In the genomic region with DNA sequence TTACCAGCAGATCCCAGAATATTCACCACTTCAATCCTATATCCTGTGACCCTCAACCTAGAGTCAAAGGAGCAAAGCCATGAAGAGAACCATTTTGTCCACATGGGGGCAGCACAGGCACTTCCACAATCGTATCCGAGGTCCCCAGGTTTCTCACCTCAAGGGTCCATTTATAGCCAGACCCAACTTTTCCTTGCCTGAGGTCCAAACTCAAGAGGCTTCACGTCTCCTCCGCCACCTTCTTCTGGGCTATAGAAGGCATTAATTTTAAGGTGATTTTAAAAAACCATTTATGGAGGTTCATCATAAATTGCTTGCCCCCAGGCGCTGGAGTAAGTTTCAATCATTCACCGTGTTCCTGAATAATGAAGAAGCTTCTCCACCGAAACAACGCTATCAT, we compare ENCODE assay signal across 8 cellular contexts.
A peak's percentile ranks its signal among the peaks of the same experiment; 100 is the strongest.
DNase-seq lines count a peak whose midpoint lies in the region; ATAC-seq and TF ChIP-seq lines count a peak whose summit lies in the region.

No MANE protein-coding gene starts in this region.

- no peak overlapping the region for H3K4me3 ChIP-seq in Loucy (ENCODE audit: low read length, poor library complexity, severe bottlenecking)

- H3K9me3 ChIP-seq in Loucy (ENCODE audit: insufficient read depth, low read depth, low read length) = no peaks in the 10 kb centered on the region

- ATAC-seq in GM21825 (IDR thresholded peaks at IDR 0.05; ENCODE audit: unreplicated experiment) (peak; percentile 76), SK-N-SH treated with all-trans-retinoic acid at 6 μM for 48 hours (peak; percentile 90), left ventricle myocardium superior (peak; percentile 74)
- peak; percentile 74 to 75 for ATAC-seq in activated naive CD4-positive, alpha-beta T cell treated with anti-CD3 and anti-CD28 coated beads, Interleukin-2, amount 50 U/mL, for 72 hours

- H3F3A ChIP-seq in Loucy (ENCODE audit: low read depth) = no peaks in the 10 kb centered on the region

- peak overlapping the region in 1 of 2 donors; percentile 40 for H3K27ac Mint-ChIP-seq in activated naive CD4-positive, alpha-beta T cell treated with anti-CD3 and anti-CD28 coated beads, Interleukin-2, amount 50 U/mL, for 72 hours

- no peaks in the 10 kb centered on the region for H3K36me3 Mint-ChIP-seq in activated naive CD4-positive, alpha-beta T cell treated with anti-CD3 and anti-CD28 coated beads, Interleukin-2, amount 50 U/mL, for 72 hours

- no peaks in the 10 kb centered on the region for H3K9me3 Mint-ChIP-seq in activated naive CD4-positive, alpha-beta T cell treated with anti-CD3 and anti-CD28 coated beads, Interleukin-2, amount 50 U/mL, for 72 hours

- H3K9me2 ChIP-seq in Loucy (replicated peaks; ENCODE audit: low read depth, low read length) = no peaks in the 10 kb centered on the region

- H3K9ac ChIP-seq in Loucy (ENCODE audit: low read depth, low read length, poor library complexity, severe bottlenecking) = no peak overlapping the region

- TF ChIP-seq CTCF in Loucy (conservative IDR thresholded peaks at IDR 0.05; ENCODE audit: low read length) = peak; percentile 93

- H3K4me1 ChIP-seq in Loucy (ENCODE audit: insufficient read depth, low read length, poor library complexity, severe bottlenecking) = peaks cover 39% of the 10 kb centered on the region

- peak; percentile 34 for DNase-seq in GM04504 (ENCODE audit: low read depth)
- peak in 1 of 2 donors; percentile 71 for DNase-seq in activated naive CD4-positive, alpha-beta T cell treated with anti-CD3 and anti-CD28 coated beads, Interleukin-2, amount 50 U/mL, for 72 hours (ENCODE audit: low spot score in 2 of 2)
- peak; percentile 43 for DNase-seq in left ventricle myocardium superior
- DNase-seq in smooth muscle cell of the brain vasculature (ENCODE audit: low read depth, low spot score) = peak; percentile 28
- no peak for DNase-seq in cortex of kidney (lab: John Stamatoyannopoulos, UW)

- H3K79me2 ChIP-seq in Loucy (ENCODE audit: insufficient read depth, low read length) = no peaks in the 10 kb centered on the region

- H2AFZ ChIP-seq in Loucy (ENCODE audit: low read length) = no peak overlapping the region

- H3K4me2 ChIP-seq in Loucy (ENCODE audit: low read depth, low read length, poor library complexity, severe bottlenecking) = peak overlapping the region; percentile 62

- H3K36me3 ChIP-seq in Loucy (ENCODE audit: insufficient read depth, low read length) = no peaks in the 10 kb centered on the region

- no peaks in the 10 kb centered on the region for H4K20me1 ChIP-seq in Loucy (ENCODE audit: insufficient read depth, low read length, poor library complexity, severe bottlenecking)

- H3K27me3 ChIP-seq in Loucy (ENCODE audit: insufficient read depth, low read length, poor library complexity, severe bottlenecking) = no peaks in the 10 kb centered on the region

- intact Hi-C loops in left ventricle myocardium superior (cut with micrococcal nuclease) = loop anchor here (5.0 kb wide), 1 partner anchor 126 kb away; no protein-coding TSS in a partner anchor

TF ChIP-seq in SK-N-SH treated with all-trans-retinoic acid at 6 μM for 48 hours, 23 proteins besides CTCF, POLR2A, EP300 and RAD21:
- no peak for TF ChIP-seq ZFP3 (CRISPR knock-in tag; IDR thresholded peaks at IDR 0.05)
- no peak for TF ChIP-seq TOX (CRISPR knock-in tag; IDR thresholded peaks at IDR 0.05; ENCODE audit: borderline replicate concordance)
- no peak for TF ChIP-seq ISL1 (CRISPR knock-in tag; IDR thresholded peaks at IDR 0.05)
- no peak for TF ChIP-seq ESRRG (CRISPR knock-in tag; IDR thresholded peaks at IDR 0.05)
- TF ChIP-seq RARB (CRISPR knock-in tag; IDR thresholded peaks at IDR 0.05) = no peak
- TF ChIP-seq OSR1 (CRISPR knock-in tag; IDR thresholded peaks at IDR 0.05) = no peak
